ENCODE assay signal across 23 cellular contexts in genomic region chr1:232222614-232223013, GRCh38.
"Had no signal": no experiment of that assay in that cellular context is flagged by ENCODE, and none has a peak within 500 bp of the region (broad histone marks: within the 10 kb centered on the region; RNA-seq: fewer than 3 reads in every experiment).

No MANE protein-coding gene starts in this region.

- H3K9ac ChIP-seq: neural progenitor cell had no signal

- H3K9me3 Mint-ChIP-seq: activated CD4-positive, alpha-beta T cell treated with anti-CD3 and anti-CD28 coated beads, Interleukin-2, amount 10 ng/mL, durations not matched to agents 7 days and 5 days; activated naive CD8-positive, alpha-beta T cell treated with anti-CD3 and anti-CD28 coated beads for 36 hours; activated T-cell treated with anti-CD3 and anti-CD28 coated beads, Interleukin-2, amount 50 U/mL, for 24 hours; mesothelial cell of epicardium; stimulated activated naive B cell treated with anti-CD40 and anti-IgM and Interleukin-4, amounts not matched to agents 10 μg/mL and 1 μg/mL and 100 μg/mL, for 72 hours; T-helper 2 cell treated with Interferon-gamma antibody and Interleukin-4, amounts not matched to agents 5 μg/mL and 100 μg/mL, for 36 hours had no signal

- H3K9me3 ChIP-seq: colonic mucosa, left ventricle myocardium inferior, thoracic aorta, upper lobe of right lung had no signal

- ATAC-seq: sciatic nerve; stimulated activated naive B cell treated with anti-CD40 and anti-IgM and Interleukin-4, amounts not matched to agents 10 μg/mL and 1 μg/mL and 100 μg/mL, for 72 hours had no signal

- H3K27ac Mint-ChIP-seq: activated CD4-positive, alpha-beta T cell treated with anti-CD3 and anti-CD28 coated beads, Interleukin-2, amount 10 ng/mL, durations not matched to agents 7 days and 5 days; activated naive CD8-positive, alpha-beta T cell treated with anti-CD3 and anti-CD28 coated beads for 36 hours; activated T-cell treated with anti-CD3 and anti-CD28 coated beads, Interleukin-2, amount 50 U/mL, for 24 hours; endodermal cell; mesothelial cell of epicardium; neural progenitor cell; T-helper 2 cell treated with Interferon-gamma antibody and Interleukin-4, amounts not matched to agents 5 μg/mL and 100 μg/mL, for 36 hours had no signal

- H3K27me3 Mint-ChIP-seq: activated CD4-positive, alpha-beta T cell treated with anti-CD3 and anti-CD28 coated beads, Interleukin-2, amount 10 ng/mL, durations not matched to agents 7 days and 5 days; activated T-cell treated with anti-CD3 and anti-CD28 coated beads, Interleukin-2, amount 50 U/mL, for 24 hours; naive thymus-derived CD8-positive, alpha-beta T cell had no signal

- H3K27ac ChIP-seq: colonic mucosa, left ventricle myocardium inferior, neural progenitor cell, thoracic aorta, upper lobe of right lung, WERI-Rb-1 had no signal

- H3K4me3 Mint-ChIP-seq: activated CD4-positive, alpha-beta T cell treated with anti-CD3 and anti-CD28 coated beads, Interleukin-2, amount 10 ng/mL, durations not matched to agents 7 days and 5 days; activated naive CD8-positive, alpha-beta T cell treated with anti-CD3 and anti-CD28 coated beads for 36 hours; activated T-cell treated with anti-CD3 and anti-CD28 coated beads, Interleukin-2, amount 50 U/mL, for 24 hours; endodermal cell; mesothelial cell of epicardium; naive thymus-derived CD8-positive, alpha-beta T cell; neural progenitor cell; stimulated activated naive B cell treated with anti-CD40 and anti-IgM and Interleukin-4, amounts not matched to agents 10 μg/mL and 1 μg/mL and 100 μg/mL, for 72 hours; T-helper 2 cell treated with Interferon-gamma antibody and Interleukin-4, amounts not matched to agents 5 μg/mL and 100 μg/mL, for 36 hours had no signal

- H2AFZ ChIP-seq: neural progenitor cell had no signal

- FAIRE-seq: astrocyte, TTC549 had no signal

- H3K4me1 Mint-ChIP-seq: stimulated activated naive B cell treated with anti-CD40 and anti-IgM and Interleukin-4, amounts not matched to agents 10 μg/mL and 1 μg/mL and 100 μg/mL, for 72 hours had no signal

- H3K4me2 ChIP-seq: neural progenitor cell, smooth muscle cell had no signal

- H3K36me3 ChIP-seq: colonic mucosa, left ventricle myocardium inferior, neural progenitor cell, thoracic aorta, upper lobe of right lung, WERI-Rb-1 had no signal

- H3K4me1 ChIP-seq: colonic mucosa, upper lobe of right lung had no signal

- H3K4me3 ChIP-seq: colonic mucosa, left ventricle myocardium inferior, neural progenitor cell, smooth muscle cell, thoracic aorta, upper lobe of right lung had no signal

- H3K27me3 ChIP-seq: colonic mucosa, upper lobe of right lung had no signal

- DNase-seq: activated CD4-positive, alpha-beta T cell treated with anti-CD3 and anti-CD28 coated beads, Interleukin-2, amount 10 ng/mL, durations not matched to agents 7 days and 5 days; activated CD4-positive, CD25-positive, alpha-beta regulatory T cell treated with anti-CD3 and anti-CD28 coated beads, Interleukin-2, amount 50 U/mL, for 72 hours; activated naive CD4-positive, alpha-beta T cell treated with Interleukin-2 at 50 U/mL for 16 hours; activated naive CD8-positive, alpha-beta T cell treated with anti-CD3 and anti-CD28 coated beads for 36 hours; activated T-cell treated with anti-CD3 and anti-CD28 coated beads, Interleukin-2, amount 50 U/mL, for 24 hours; colonic mucosa; endodermal cell; foreskin fibroblast; left ventricle myocardium inferior; naive thymus-derived CD8-positive, alpha-beta T cell; posterior cingulate gyrus; stimulated activated CD4-positive, alpha-beta T cell treated with anti-CD3 and anti-CD28 coated beads, Interleukin-15, amount 100 ng/mL, for 24 hours; stimulated activated naive B cell treated with anti-CD40 and anti-IgM and Interleukin-4, amounts not matched to agents 10 μg/mL and 1 μg/mL and 100 μg/mL, for 72 hours; upper lobe of right lung; WERI-Rb-1 had no signal

- H3K36me3 Mint-ChIP-seq: activated naive CD8-positive, alpha-beta T cell treated with anti-CD3 and anti-CD28 coated beads for 36 hours; mesothelial cell of epicardium; naive thymus-derived CD8-positive, alpha-beta T cell; neural progenitor cell; stimulated activated naive B cell treated with anti-CD40 and anti-IgM and Interleukin-4, amounts not matched to agents 10 μg/mL and 1 μg/mL and 100 μg/mL, for 72 hours had no signal
